In genomic region chr18:13269599-13270011, GRCh38 we compare ENCODE assay signal across 10 cellular contexts. TPM values are rescaled to one million over a fixed set of nuclear protein-coding genes. Genes with fewer than 3 reads are reported as not detected.
DNase-seq lines count a peak whose midpoint lies in the region; ATAC-seq, FAIRE-seq and TF ChIP-seq lines count a peak whose summit lies in the region.
"Had no signal": no experiment of that assay in that cellular context is flagged by ENCODE, and none has a peak within 500 bp of the region (broad histone marks: within the 10 kb centered on the region; RNA-seq: fewer than 3 reads in every experiment).

No MANE protein-coding gene starts in this region.

- H3K27ac ChIP-seq in heart left ventricle (peak overlapping the region in 10 of 12 donors; percentile 45 to 86 (median 78)), coronary artery (peak overlapping the region; percentile 46 to 69), uterus (peak overlapping the region; percentile 50 to 57)

- H3K36me3 ChIP-seq in heart left ventricle = no peaks in the 10 kb centered on the region
- H3K36me3 ChIP-seq in uterus = no peaks in the 10 kb centered on the region

- H3K9me3 ChIP-seq in heart left ventricle (no peaks in the 10 kb centered on the region), uterus (no peaks in the 10 kb centered on the region)

- intact Hi-C loops in heart left ventricle (cut with DNase I) = loop anchor here (2.0 to 10.0 kb wide), 7 partner anchors 42 to 185 kb away; no protein-coding TSS in a partner anchor
- intact Hi-C loops in Right ventricle myocardium inferior (cut with DNase I) = loop anchor here (2.0 kb wide), 2 partner anchors 47 to 251 kb away; no protein-coding TSS in a partner anchor
- intact Hi-C loops in uterus (cut with DNase I; ENCODE audit: low total_unique reads) = no loop called here

- H3K4me1 ChIP-seq in heart left ventricle (peaks cover 8 to 97% (median 85%) of the 10 kb centered on the region in 12 donors), uterus (peaks cover 3 to 29% of the 10 kb centered on the region in 2 donors)

- in situ Hi-C loops in KBM-7 (cut with MboI; ENCODE audit: low pct_unique_long_range_greater_than_20kb, low sequenced_read_pairs) = no loop called here

- ATAC-seq in heart left ventricle (peak in 2 of 4 donors; percentile 27 to 36), Right ventricle myocardium inferior (no peak), GM19452 (IDR thresholded peaks at IDR 0.05; ENCODE audit: unreplicated experiment) (no peak)
- ATAC-seq: HCT116 had no signal

- 35 to 37% (median 35%) methylated on average over 8 of the region's 8 CpGs for WGBS in heart left ventricle, 4 donors

- H3K27me3 ChIP-seq in heart left ventricle (no peaks in the 10 kb centered on the region), uterus (no peaks in the 10 kb centered on the region)

- H3K4me3 ChIP-seq in heart left ventricle (no peak overlapping the region), coronary artery (no peak overlapping the region), uterus (no peak overlapping the region)

- TF ChIP-seq POLR2A in heart left ventricle (IDR thresholded peaks at IDR 0.05) (no peak), uterus (IDR thresholded peaks at IDR 0.05) (no peak), GM12891 (IDR thresholded peaks at IDR 0.05; ENCODE audit: low read depth, low read length) (no peak)

- DNase-seq in heart left ventricle (peak in 4 of 5 donors; percentile 53 to 64 (median 60)), Right ventricle myocardium inferior (ENCODE audit: missing footprints) (no peak), coronary artery (ENCODE audit: low spot score) (peak; percentile 81), occipital lobe (lab: John Stamatoyannopoulos, UW) (peak; percentile 55), uterus (peak; percentile 46 to 57), GM12891 (ENCODE audit: insufficient read length, low spot score) (no peak), KBM-7 (no peak)
- DNase-seq: NCI-H2227 treated with DMSO at 0.1 percent for 48 hours had no signal

- no peak for FAIRE-seq in GM12891 (lab: Jason Lieb, UNC)

- TF ChIP-seq CTCF in heart left ventricle (IDR thresholded peaks at IDR 0.05) (no peak), coronary artery (IDR thresholded peaks at IDR 0.05) (no peak), uterus (IDR thresholded peaks at IDR 0.05) (no peak)

TF ChIP-seq in GM12891, 5 proteins besides CTCF, POLR2A, EP300 and RAD21:
- TF ChIP-seq PAX5 (IDR thresholded peaks at IDR 0.05; ENCODE audit: insufficient read depth, low read length, severe bottlenecking) = no peak

RNA-seq across cellular contexts. Expression of gene LDLRAD4, which starts 51.0 kb away (rescaled TPM):
- total RNA-seq in heart left ventricle (10 to 100 TPM; 25.2 to 44.0 (median 34.0) TPM), Right ventricle myocardium inferior (29.6 TPM), occipital lobe (129 TPM), uterus (10 to 100 TPM; 23.8 to 82.2 (median 39.3) TPM)
- 10 to 100 TPM; 10.4 to 14.6 TPM for polyA plus RNA-seq in heart left ventricle
- polyA plus RNA-seq in GM12891 (2012; ENCODE audit: low read depth, missing spikeins) = 31.0 TPM

Comparison
In these comparisons a context has a peak if more than half of its experiments do, and no peak if none do; other contexts are left out.
1. DNase-seq: peak in heart left ventricle (4 of 5), coronary artery (single experiment), occipital lobe (single experiment) and uterus (2 of 2); none in Right ventricle myocardium inferior (single experiment), GM12891 (single experiment) and KBM-7 (single experiment).
2. Peak in every context shown above with its lines, with median percentiles within 50 percentile points of each other: H3K27ac ChIP-seq.